Comparison of ENCODE assay signal across 1 cellular context in genomic region chr12:52662093-52663006, GRCh38.
TF ChIP-seq lines count a peak whose summit lies in the region.

No MANE protein-coding gene starts in this region.

TF ChIP-seq in K562, 482 proteins besides CTCF, POLR2A, EP300 and RAD21 (continued from another document and continues in another):
- TF ChIP-seq RERE (CRISPR knock-in tag; IDR thresholded peaks at IDR 0.05; ENCODE audit: borderline replicate concordance) = no peak
- no peak for TF ChIP-seq MEF2A (IDR thresholded peaks at IDR 0.05; ENCODE audit: control insufficient read depth, low read depth, low read length)
- TF ChIP-seq ZNF444 (CRISPR knock-in tag; IDR thresholded peaks at IDR 0.05) = 0 out of 2 replicates have a peak, but pooled peaks have one; percentile 6
- peak; percentile 61; the same call in 1 of the 2 replicates for TF ChIP-seq CHAMP1 (IDR thresholded peaks at IDR 0.05)
- TF ChIP-seq MECOM (CRISPR knock-in tag; IDR thresholded peaks at IDR 0.05) = peak; percentile 24; the same call in 1 of the 2 replicates
- 0 out of 2 replicates have a peak, but pooled peaks have one; percentile 31 for TF ChIP-seq ZNF134 (CRISPR knock-in tag; conservative IDR thresholded peaks at IDR 0.05)
- TF ChIP-seq NFIX (CRISPR knock-in tag; IDR thresholded peaks at IDR 0.05; ENCODE audit: low read depth) = no peak
- TF ChIP-seq ZBTB11 (CRISPR knock-in tag; IDR thresholded peaks at IDR 0.05) = peak in 1 of 3 experiments; percentile 70; a peak in 1 of 6 replicates
- TF ChIP-seq PHB2 (IDR thresholded peaks at IDR 0.05; ENCODE audit: low read depth) = peak; percentile 80
- TF ChIP-seq ZNF584 (CRISPR knock-in tag; IDR thresholded peaks at IDR 0.05; ENCODE audit: low read depth) = peak; percentile 91
- no peak for TF ChIP-seq FOXJ2 (tag; IDR thresholded peaks at IDR 0.05)
- no peak for TF ChIP-seq LARP7 (IDR thresholded peaks at IDR 0.05)
- 0 out of 2 replicates have a peak, but pooled peaks have one; percentile 17 for TF ChIP-seq HBP1 (CRISPR knock-in tag; IDR thresholded peaks at IDR 0.05)
- 0 out of 2 replicates have a peak, but pooled peaks have one; percentile 29 for TF ChIP-seq E4F1 (CRISPR knock-in tag; IDR thresholded peaks at IDR 0.05; ENCODE audit: borderline replicate concordance)
- peak; percentile 54; the same call in 1 of the 2 replicates for TF ChIP-seq NFE2 (IDR thresholded peaks at IDR 0.05; ENCODE audit: low read depth)
- peak; percentile 91 for TF ChIP-seq DMBX1 (CRISPR knock-in tag; IDR thresholded peaks at IDR 0.05; ENCODE audit: borderline replicate concordance)
- peak; percentile 98 for TF ChIP-seq NBN (IDR thresholded peaks at IDR 0.05; ENCODE audit: low read depth)
- TF ChIP-seq MYNN (IDR thresholded peaks at IDR 0.05) = peak; percentile 84
- no peak for TF ChIP-seq MYNN (CRISPR knock-in tag; IDR thresholded peaks at IDR 0.05)
- peak in 1 of 2 experiments; percentile 71; a peak in 2 of 4 replicates for TF ChIP-seq ZNF318 (IDR thresholded peaks at IDR 0.05; ENCODE audit: borderline replicate concordance in 1 of 2, low read depth in 1 of 2)
- peak; percentile 93 for TF ChIP-seq NCOA1 (IDR thresholded peaks at IDR 0.05; ENCODE audit: low read depth)
- TF ChIP-seq UBTF (IDR thresholded peaks at IDR 0.05; ENCODE audit: borderline replicate concordance in 1 of 2, low read depth in 2 of 2, low read length in 2 of 2) = peak in 1 of 2 experiments; percentile 59; a peak in 1 of 4 replicates
- peak; percentile 97 for TF ChIP-seq HDAC3 (IDR thresholded peaks at IDR 0.05; ENCODE audit: borderline replicate concordance, partially characterized antibody)
- peak; percentile 18; the same call in 1 of the 2 replicates for TF ChIP-seq NR4A1 (CRISPR knock-in tag; IDR thresholded peaks at IDR 0.05)
- TF ChIP-seq NR4A1 (tag; IDR thresholded peaks at IDR 0.05) = peak; percentile 58; the same call in 1 of the 2 replicates
